8 cellular contexts compared by ENCODE assay signal in the genomic region with DNA sequence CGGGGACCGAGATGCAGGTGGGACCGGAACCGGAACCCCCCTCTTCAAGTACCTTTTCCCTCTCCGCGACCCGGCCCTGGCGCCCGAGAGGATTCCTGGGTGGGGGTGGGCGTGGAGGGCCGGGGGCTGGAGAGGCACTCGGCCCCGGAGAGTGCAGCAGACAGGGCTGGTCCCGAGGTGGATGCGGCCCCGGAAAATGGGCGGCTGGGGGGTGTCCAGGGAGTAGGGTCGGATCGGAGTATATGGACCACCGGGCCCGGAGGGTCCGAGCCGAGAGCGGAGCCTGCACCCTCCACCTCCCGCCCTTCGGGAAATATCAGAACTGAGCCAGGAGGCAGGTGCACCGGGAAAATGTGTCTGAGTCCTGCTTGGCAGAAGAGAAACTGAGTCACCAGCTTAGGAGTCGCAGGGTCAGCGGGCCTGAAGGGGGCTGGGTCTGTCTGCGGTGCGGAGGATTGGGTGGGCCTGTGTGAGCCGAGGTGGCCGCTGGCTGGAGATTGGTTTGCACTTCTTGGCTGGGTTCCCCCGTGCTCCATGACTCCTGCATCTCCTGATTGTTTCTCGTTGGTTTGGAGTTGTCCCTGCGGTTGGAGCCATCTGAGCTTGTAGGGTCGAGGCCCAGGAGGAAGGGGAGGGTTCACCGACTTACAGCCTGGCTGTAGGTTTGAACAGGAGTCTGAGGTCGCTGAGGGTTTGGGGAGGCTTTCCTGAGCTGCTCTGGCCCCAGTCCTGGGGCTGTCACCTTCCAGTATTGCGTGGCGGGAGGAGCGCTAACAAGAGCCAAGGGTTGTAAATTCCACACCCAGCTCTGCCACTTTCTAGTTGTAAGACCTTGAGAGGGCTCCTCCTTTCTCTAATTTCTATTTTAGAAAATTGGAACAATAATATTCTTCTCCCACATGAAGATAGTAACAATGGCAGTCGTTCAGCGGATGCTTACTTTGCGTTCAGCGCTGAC. TPM values are rescaled to one million over a fixed set of nuclear protein-coding genes. Genes with fewer than 3 reads are reported as not detected.
DNase-seq lines count a peak whose midpoint lies in the region; ATAC-seq and TF ChIP-seq lines count a peak whose summit lies in the region.

No MANE protein-coding gene starts in this region.

- H3K79me2 ChIP-seq in trophoblast cell (ENCODE audit: control insufficient read depth, insufficient read depth, low read length, poor library complexity), result peaks cover 10% of the 10 kb centered on the region

- H3K9ac ChIP-seq in trophoblast cell (ENCODE audit: low read length), result peak overlapping the region; percentile 61

- no peaks in the 10 kb centered on the region for H3K9me3 Mint-ChIP-seq in activated CD4-positive, alpha-beta memory T cell treated with anti-CD3 and anti-CD28 coated beads for 36 hours

- peak overlapping the region; percentile 89 for H4K91ac ChIP-seq in trophoblast cell (ENCODE audit: low read depth, low read length)

- peak overlapping the region; percentile 21 for H3K18ac ChIP-seq in trophoblast cell (ENCODE audit: low read length)

- peak overlapping the region; percentile 83 to 94 (median 87) for H3K27ac ChIP-seq in gastroesophageal sphincter
- peak overlapping the region; percentile 8 for H3K27ac ChIP-seq in trophoblast cell (ENCODE audit: low read depth, low read length)

- H3K14ac ChIP-seq in trophoblast cell (ENCODE audit: low read length), result peak overlapping the region; percentile 59

- ATAC-seq in GM21737 (IDR thresholded peaks at IDR 0.05; ENCODE audit: unreplicated experiment), result peak; percentile 4
- peak; percentile 3 for ATAC-seq in gastroesophageal sphincter
- no peak for ATAC-seq in GM21786 (IDR thresholded peaks at IDR 0.05; ENCODE audit: unreplicated experiment)

- CTCF ChIA-PET in activated CD4-positive, alpha-beta memory T cell treated with anti-CD3 and anti-CD28 coated beads for 36 hours (lab: Charles Lee), result interaction anchor here (1.1 to 5.3 kb wide), 5 partner anchors 10 to 80 kb away, joined by 3 to 30 read pairs (median 8); partner anchors contain the start of genes ATP2A1 and TUFM

- peak overlapping the region; percentile 95 for H2BK5ac ChIP-seq in trophoblast cell (ENCODE audit: low read depth, low read length, poor library complexity)

- peaks cover 6% of the 10 kb centered on the region for H3K79me1 ChIP-seq in trophoblast cell (ENCODE audit: low read length)

- H3K23ac ChIP-seq in trophoblast cell (ENCODE audit: low read length), result no peak overlapping the region

- peak overlapping the region; percentile 98 for H3K27ac Mint-ChIP-seq in activated CD4-positive, alpha-beta memory T cell treated with anti-CD3 and anti-CD28 coated beads for 36 hours

- H2AFZ ChIP-seq in trophoblast cell (ENCODE audit: insufficient read depth, low read length, poor library complexity), result peak overlapping the region; percentile 75

- H4K12ac ChIP-seq in trophoblast cell (ENCODE audit: low read depth, low read length), result peak overlapping the region; percentile 93

- intact Hi-C loops in activated CD4-positive, alpha-beta memory T cell treated with anti-CD3 and anti-CD28 coated beads for 36 hours (cut with micrococcal nuclease), result loop anchor here (1.0 to 5.0 kb wide), 5 partner anchors 17 to 88 kb away; partner anchors contain the start of genes NFATC2IP, RABEP2 and TUFM

- no peak overlapping the region for H2BK12ac ChIP-seq in trophoblast cell (ENCODE audit: low read length)

- TF ChIP-seq POLR2A in gastroesophageal sphincter (IDR thresholded peaks at IDR 0.05), result peak in 1 of 2 donors; percentile 19

- peak overlapping the region; percentile 99 for H4K8ac ChIP-seq in trophoblast cell (ENCODE audit: low read depth, low read length)

- POLR2A ChIA-PET in activated CD4-positive, alpha-beta memory T cell treated with anti-CD3 and anti-CD28 coated beads for 36 hours (lab: Charles Lee), result interaction anchor here (1.1 to 4.5 kb wide), 8 partner anchors 11 to 62 kb away, joined by 3 to 55 read pairs (median 6); partner anchors contain the start of genes ATP2A1, ATXN2L, RABEP2 and TUFM

- DNase-seq in ACHN, result peak; percentile 28
- peak; percentile 38 for DNase-seq in activated CD4-positive, alpha-beta memory T cell treated with anti-CD3 and anti-CD28 coated beads for 36 hours
- DNase-seq in trophoblast cell, result peak in 1 of 2 donors; percentile 32
- no peak for DNase-seq in NCI-H1092 treated with DMSO at 0.1 percent for 48 hours (lab: John Stamatoyannopoulos, UW)
- DNase-seq in stimulated activated CD4-positive, alpha-beta T cell treated with anti-CD3 and anti-CD28 coated beads, Interleukin-2, amount 100 ng/mL, for 24 hours, result no peak

- TF ChIP-seq CTCF in gastroesophageal sphincter (IDR thresholded peaks at IDR 0.05), result no peak

- peak overlapping the region; percentile 33 for H2AK5ac ChIP-seq in trophoblast cell (ENCODE audit: low read length)

- H3K4me1 Mint-ChIP-seq in activated CD4-positive, alpha-beta memory T cell treated with anti-CD3 and anti-CD28 coated beads for 36 hours (ENCODE audit: low read depth), result peaks cover 24% of the 10 kb centered on the region

- H3K4me2 ChIP-seq in trophoblast cell (ENCODE audit: low read length), result peak overlapping the region; percentile 81

- H3K4me3 Mint-ChIP-seq in activated CD4-positive, alpha-beta memory T cell treated with anti-CD3 and anti-CD28 coated beads for 36 hours, result peak overlapping the region; percentile 94

- H3K4me3 ChIP-seq in gastroesophageal sphincter (peak overlapping the region; percentile 74 to 94), trophoblast cell (ENCODE audit: low read depth, low read length) (peak overlapping the region; percentile 92)

- TF ChIP-seq EP300 in gastroesophageal sphincter (IDR thresholded peaks at IDR 0.05), result no peak

- H3K4ac ChIP-seq in trophoblast cell (ENCODE audit: low read depth, low read length), result peak overlapping the region; percentile 84

- H3K36me3 ChIP-seq in gastroesophageal sphincter (peaks cover 0 to 34% of the 10 kb centered on the region in 2 donors), trophoblast cell (ENCODE audit: control insufficient read depth in 1 of 2, insufficient read depth in 2 of 2, low read length in 2 of 2) (peaks cover 26 to 29% of the 10 kb centered on the region in 2 experiments)

- H3K9me3 ChIP-seq in gastroesophageal sphincter (no peaks in the 10 kb centered on the region), trophoblast cell (ENCODE audit: insufficient read depth, low read depth, low read length) (no peaks in the 10 kb centered on the region)

- in situ Hi-C loops in ACHN (cut with HindIII; ENCODE audit: low pct_ligation_motif_present, low pct_unique_long_range_greater_than_20kb, low sequenced_read_pairs), result no loop called here

- H3K36me3 Mint-ChIP-seq in activated CD4-positive, alpha-beta memory T cell treated with anti-CD3 and anti-CD28 coated beads for 36 hours, result peaks cover 6% of the 10 kb centered on the region

- H3K27me3 ChIP-seq in gastroesophageal sphincter (no peaks in the 10 kb centered on the region), trophoblast cell (ENCODE audit: insufficient read depth, low read length) (no peaks in the 10 kb centered on the region)

- H3K4me1 ChIP-seq in gastroesophageal sphincter (peaks cover 0 to 44% (median 12%) of the 10 kb centered on the region in 3 donors), trophoblast cell (ENCODE audit: control insufficient read depth in 1 of 2, insufficient read depth in 2 of 2, low read length in 2 of 2) (peaks cover 4% of the 10 kb centered on the region in 2 experiments)

- no peaks in the 10 kb centered on the region for H3K27me3 Mint-ChIP-seq in activated CD4-positive, alpha-beta memory T cell treated with anti-CD3 and anti-CD28 coated beads for 36 hours

- 23 to 35% methylated on average over 9 to 15 of the region's 46 CpGs for WGBS in gastroesophageal sphincter (ENCODE audit: low coverage in 1 of 2), 2 donors
- no CpG with 5 or more reads among the region's 46 CpGs for WGBS in trophoblast cell (ENCODE audit: extremely low coverage, insufficient coverage, insufficient read length)

- H2BK120ac ChIP-seq in trophoblast cell (ENCODE audit: insufficient read depth, low read length, poor library complexity), result peak overlapping the region; percentile 31

RNA-seq across cellular contexts. Expression of gene SH2B1, which starts 0.6 kb away (rescaled TPM):
- total RNA-seq in activated CD4-positive, alpha-beta memory T cell treated with anti-CD3 and anti-CD28 coated beads for 36 hours, result 10 to 100 TPM; 32.3 to 34.9 TPM
- 10 to 100 TPM; 23.6 to 51.0 (median 28.3) TPM for total RNA-seq in gastroesophageal sphincter
- polyA plus RNA-seq in trophoblast cell (2013), result 28.0 and 28.5 TPM in 2 replicates

RNA-seq across cellular contexts. Expression of gene ATP2A1, which starts 14.1 kb away (rescaled TPM):
- total RNA-seq in activated CD4-positive, alpha-beta memory T cell treated with anti-CD3 and anti-CD28 coated beads for 36 hours, result 1 to 10 TPM; 3.3 to 3.8 TPM
- total RNA-seq in gastroesophageal sphincter, result under 1 TPM in 1 of 4 donors, not detected in 3; 0.31 TPM
- polyA plus RNA-seq in trophoblast cell (2013), result 1.6 and 1.8 TPM in 2 replicates

RNA-seq across cellular contexts. Expression of gene TUFM, which starts 18.1 kb away (rescaled TPM):
- 100 to 1,000 TPM; 221 TPM for total RNA-seq in activated CD4-positive, alpha-beta memory T cell treated with anti-CD3 and anti-CD28 coated beads for 36 hours
- 10 to 100 TPM; 72.2 to 91.9 (median 85.3) TPM for total RNA-seq in gastroesophageal sphincter
- 147 TPM in 2 replicates for polyA plus RNA-seq in trophoblast cell (2013)

RNA-seq across cellular contexts. Expression of gene ATXN2L, which starts 41.4 kb away (rescaled TPM):
- total RNA-seq in activated CD4-positive, alpha-beta memory T cell treated with anti-CD3 and anti-CD28 coated beads for 36 hours, result 100 to 1,000 TPM; 260 to 277 TPM
- 10 to 100 TPM; 44.4 to 65.1 (median 56.9) TPM for total RNA-seq in gastroesophageal sphincter
- 336 and 356 TPM in 2 replicates for polyA plus RNA-seq in trophoblast cell (2013)

Comparison
In these comparisons a context has a peak if more than half of its experiments do, and no peak if none do; other contexts are left out.
1. DNase-seq: peak in ACHN (single experiment) and activated CD4-positive, alpha-beta memory T cell treated with anti-CD3 and anti-CD28 coated beads for 36 hours (single experiment); none in NCI-H1092 treated with DMSO at 0.1 percent for 48 hours (single experiment) and stimulated activated CD4-positive, alpha-beta T cell treated with anti-CD3 and anti-CD28 coated beads, Interleukin-2, amount 100 ng/mL, for 24 hours (0 of 2).